Comparison of ENCODE assay signal across 8 cellular contexts in the genomic region with DNA sequence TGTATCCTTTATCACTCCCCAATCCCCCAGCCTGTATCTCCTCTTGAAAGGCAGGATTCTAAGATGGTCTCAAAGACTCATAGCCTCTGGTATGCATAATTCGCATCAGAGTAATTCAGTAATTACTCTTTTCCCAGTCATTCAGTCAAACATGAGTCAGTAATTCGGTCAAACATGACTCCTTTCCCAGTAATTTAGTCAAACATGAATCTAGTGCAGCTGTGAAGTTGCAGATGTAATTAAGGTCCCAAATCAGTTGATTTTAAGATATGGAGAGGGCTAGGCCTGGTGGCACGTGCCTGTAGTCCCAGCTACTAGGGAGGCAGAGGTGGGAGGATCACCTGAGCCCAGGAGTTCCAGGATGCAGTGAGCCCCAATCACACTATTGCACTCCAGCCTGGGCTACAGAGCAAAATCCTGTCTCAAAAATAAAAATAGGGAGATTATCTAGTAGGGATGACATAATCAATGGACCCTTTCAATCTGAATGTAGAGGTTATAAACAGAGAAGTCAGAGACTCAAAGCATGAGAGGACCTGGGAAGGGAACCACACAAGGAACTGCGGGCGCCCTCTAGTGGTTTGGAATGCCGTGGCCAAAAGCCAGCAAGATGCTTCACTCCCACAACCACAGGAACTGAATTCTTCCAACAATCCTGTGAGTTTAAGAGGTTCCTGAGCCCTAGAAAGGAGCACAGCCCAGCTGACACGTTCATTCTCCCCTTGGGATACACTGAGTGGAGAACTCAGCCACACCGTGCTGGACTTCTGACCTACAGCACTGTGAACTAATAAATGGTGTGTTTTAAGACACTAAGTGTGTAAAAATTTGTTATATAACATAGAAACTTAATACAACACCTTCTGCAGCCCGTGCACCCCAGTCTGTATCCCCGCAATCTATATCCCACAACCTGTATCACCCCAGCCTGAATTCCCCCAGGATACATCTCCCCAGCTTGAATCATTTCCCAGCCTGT.
DNase-seq lines count a peak whose midpoint lies in the region; ATAC-seq, FAIRE-seq and TF ChIP-seq lines count a peak whose summit lies in the region.

No MANE protein-coding gene starts in this region.

- H3K27me3 ChIP-seq in WERI-Rb-1 (ENCODE audit: insufficient read depth, low read depth, severe bottlenecking): no peaks in the 10 kb centered on the region

- no peaks in the 10 kb centered on the region for H3K36me3 ChIP-seq in WERI-Rb-1

- in situ Hi-C loops in T47D (cut with HindIII; ENCODE audit: low pct_unique_long_range_greater_than_20kb, low sequenced_read_pairs): no loop called here

- H3K9me3 ChIP-seq in WERI-Rb-1 (ENCODE audit: severe bottlenecking): no peaks in the 10 kb centered on the region

- no peak for ATAC-seq in GM19467 (IDR thresholded peaks at IDR 0.05; ENCODE audit: unreplicated experiment)

- TF ChIP-seq CTCF in D721Med (IDR thresholded peaks at IDR 0.05; ENCODE audit: insufficient read depth, missing control alignments) (peak; percentile 89), WERI-Rb-1 (IDR thresholded peaks at IDR 0.05; ENCODE audit: low read depth, low read length) (peak; percentile 91)

- H3K4me3 ChIP-seq in WERI-Rb-1 (ENCODE audit: low read depth, low read length): no peak overlapping the region

- DNase-seq in D721Med (ENCODE audit: insufficient read length, low spot score) (no peak), HEK293T (ENCODE audit: extremely low spot score) (peak; percentile 74), NCI-H2196 treated with DMSO at 0.1 percent for 48 hours (lab: John Stamatoyannopoulos, UW; ENCODE audit: unreplicated experiment) (peak; percentile 50), WERI-Rb-1 (peak; percentile 87), T47D (ENCODE audit: low read depth in 1 of 2, low spot score in 1 of 2) (peak; percentile 70 to 86), islet precursor cell (peak; percentile 85)
- DNase-seq in stimulated activated CD4-positive, alpha-beta T cell treated with anti-CD3 and anti-CD28 coated beads, Interleukin-1b, Interleukin-23, amount 100 ng/mL, for 24 hours (ENCODE audit: low read depth in 4 of 4, low spot score in 1 of 4): peak; percentile 66 to 73 (median 70)

- no peak overlapping the region for H3K27ac ChIP-seq in WERI-Rb-1

- CTCF ChIA-PET in HEK293T (lab: Yijun Ruan, JAX): interaction anchor here (0.5 to 1.0 kb wide), 2 partner anchors 21 to 58 kb away, joined by 4 read pairs; no protein-coding TSS in a partner anchor

- POLR2A ChIA-PET in HEK293T (lab: Yijun Ruan, JAX): no interaction called here

- no peak for FAIRE-seq in D721Med (lab: Jason Lieb, UNC)

TF ChIP-seq in HEK293T, 16 proteins besides CTCF, POLR2A, EP300 and RAD21:
- TF ChIP-seq FOXM1 (IDR thresholded peaks at IDR 0.05; ENCODE audit: borderline replicate concordance): no peak
- TF ChIP-seq BHLHE40 (IDR thresholded peaks at IDR 0.05; ENCODE audit: borderline replicate concordance): no peak
- no peak for TF ChIP-seq ELF4 (IDR thresholded peaks at IDR 0.05)
- TF ChIP-seq TARDBP (IDR thresholded peaks at IDR 0.05): no peak
- no peak for TF ChIP-seq HDGF (IDR thresholded peaks at IDR 0.05; ENCODE audit: borderline replicate concordance)
